ENCODE assay signal across 8 cellular contexts in the genomic region with DNA sequence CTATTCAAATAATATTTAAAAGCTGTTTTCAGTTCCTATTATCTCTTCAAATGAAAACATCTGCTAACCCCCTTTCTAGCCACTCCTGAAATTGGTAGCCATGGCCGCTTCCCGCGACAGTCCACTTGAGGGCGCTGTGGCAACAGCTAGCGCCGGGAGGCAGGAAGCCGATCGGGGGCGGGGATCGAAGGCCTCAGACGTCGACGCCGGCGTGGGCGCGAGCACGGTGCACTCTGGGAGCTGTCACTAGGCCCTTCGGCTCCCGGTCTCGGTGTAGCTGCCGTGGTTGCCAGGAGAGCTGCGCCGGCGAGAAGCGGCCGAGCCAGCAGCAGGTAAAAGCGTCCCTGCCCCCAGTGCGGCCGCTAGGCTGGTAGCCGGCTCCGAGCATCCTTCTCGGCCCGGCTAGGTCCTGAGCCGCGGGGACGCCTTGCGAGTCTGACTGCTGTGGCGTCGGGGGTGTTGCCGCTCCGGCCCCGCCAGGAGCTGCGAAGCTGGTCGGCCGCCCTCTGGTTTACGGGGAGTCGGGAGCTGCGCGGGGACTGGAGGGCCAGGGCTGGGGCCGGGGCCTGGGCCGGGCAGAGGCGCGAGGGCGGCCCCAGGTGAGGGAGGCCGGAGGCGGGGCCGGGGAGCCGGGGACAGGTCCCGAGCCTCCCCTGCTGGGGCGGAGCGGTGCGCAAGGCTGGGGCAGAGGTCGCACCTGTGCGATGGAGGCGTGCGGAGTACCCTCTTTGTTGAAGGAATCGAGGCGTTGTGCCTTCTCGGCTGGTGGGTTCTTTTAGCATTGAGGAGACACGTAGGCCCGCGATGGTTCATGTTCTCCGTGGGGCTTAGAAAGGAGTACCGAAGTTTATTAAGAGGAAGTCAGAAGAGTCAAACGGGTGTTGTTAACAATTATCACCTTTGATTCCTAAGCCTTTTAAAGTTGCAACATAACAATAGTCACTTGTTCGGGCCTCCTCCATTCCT. TPM values are rescaled to one million over a fixed set of nuclear protein-coding genes. Genes with fewer than 3 reads are reported as not detected.
DNase-seq lines count a peak whose midpoint lies in the region; ATAC-seq and TF ChIP-seq lines count a peak whose summit lies in the region.

A gene with protein sequence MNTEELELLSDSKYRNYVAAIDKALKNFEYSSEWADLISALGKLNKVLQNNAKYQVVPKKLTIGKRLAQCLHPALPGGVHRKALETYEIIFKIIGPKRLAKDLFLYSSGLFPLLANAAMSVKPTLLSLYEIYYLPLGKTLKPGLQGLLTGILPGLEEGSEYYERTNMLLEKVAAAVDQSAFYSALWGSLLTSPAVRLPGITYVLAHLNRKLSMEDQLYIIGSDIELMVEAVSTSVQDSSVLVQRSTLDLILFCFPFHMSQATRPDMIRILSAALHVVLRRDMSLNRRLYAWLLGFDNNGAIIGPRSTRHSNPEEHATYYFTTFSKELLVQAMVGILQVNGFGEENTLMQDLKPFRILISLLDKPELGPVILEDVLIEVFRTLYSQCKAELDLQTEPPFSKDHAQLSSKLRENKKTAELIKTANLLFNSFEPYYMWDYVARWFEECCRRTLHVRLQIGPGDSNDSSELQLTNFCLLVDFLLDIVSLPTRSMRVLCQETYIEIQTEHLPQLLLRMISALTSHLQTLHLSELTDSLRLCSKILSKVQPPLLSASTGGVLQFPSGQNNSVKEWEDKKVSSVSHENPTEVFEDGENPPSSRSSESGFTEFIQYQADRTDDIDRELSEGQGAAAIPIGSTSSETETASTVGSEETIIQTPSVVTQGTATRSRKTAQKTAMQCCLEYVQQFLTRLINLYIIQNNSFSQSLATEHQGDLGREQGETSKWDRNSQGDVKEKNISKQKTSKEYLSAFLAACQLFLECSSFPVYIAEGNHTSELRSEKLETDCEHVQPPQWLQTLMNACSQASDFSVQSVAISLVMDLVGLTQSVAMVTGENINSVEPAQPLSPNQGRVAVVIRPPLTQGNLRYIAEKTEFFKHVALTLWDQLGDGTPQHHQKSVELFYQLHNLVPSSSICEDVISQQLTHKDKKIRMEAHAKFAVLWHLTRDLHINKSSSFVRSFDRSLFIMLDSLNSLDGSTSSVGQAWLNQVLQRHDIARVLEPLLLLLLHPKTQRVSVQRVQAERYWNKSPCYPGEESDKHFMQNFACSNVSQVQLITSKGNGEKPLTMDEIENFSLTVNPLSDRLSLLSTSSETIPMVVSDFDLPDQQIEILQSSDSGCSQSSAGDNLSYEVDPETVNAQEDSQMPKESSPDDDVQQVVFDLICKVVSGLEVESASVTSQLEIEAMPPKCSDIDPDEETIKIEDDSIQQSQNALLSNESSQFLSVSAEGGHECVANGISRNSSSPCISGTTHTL (N-terminal part only) (plus strand): TSS at position 224 of the 966 bp plus-strand sequence. CDS start 29,307 bp downstream, outside the sequence.

- H3K9ac ChIP-seq in SK-N-MC (ENCODE audit: insufficient read length), result peak within 1 kb of the TSS; percentile 76

- POLR2A ChIA-PET in GM10248 (lab: Yijun Ruan, JAX), result no interaction called here

- DNase-seq in GM10248 (ENCODE audit: extremely low spot score) (peak; percentile 92), NB4 (ENCODE audit: low read depth) (peak; percentile 96), SK-N-MC (ENCODE audit: low read depth, low spot score) (peak; percentile 81), non-pigmented ciliary epithelial cell (ENCODE audit: low read depth) (peak; percentile 70), superior temporal gyrus (ENCODE audit: extremely low spot score) (peak; percentile 97)
- DNase-seq in activated naive CD4-positive, alpha-beta T cell treated with anti-CD3 and anti-CD28 coated beads, Interleukin-2, amount 50 U/mL, for 16 hours, result peak; percentile 99

- peaks cover 6% of the 10 kb centered on the region; the same call in 1 of the 2 replicates for H3K36me3 ChIP-seq in SK-N-MC (ENCODE audit: insufficient read depth, low read length)
- H3K36me3 ChIP-seq in gastroesophageal sphincter, result no peaks in the 10 kb centered on the region

- H3K27me3 ChIP-seq in gastroesophageal sphincter, result no peaks in the 10 kb centered on the region

- CTCF ChIA-PET in GM10248 (lab: Yijun Ruan, JAX), result interaction anchor here (0.6 to 10.4 kb wide), 59 partner anchors 8 to 924 kb away, joined by 3 to 260 read pairs (median 5); a partner anchor contains a TSS

- 0% methylated on average over 7 to 20 of the region's 77 CpGs for WGBS in gastroesophageal sphincter (ENCODE audit: low coverage in 1 of 2), 2 donors

- peak; percentile 99 for TF ChIP-seq CTCF in GM10248 (IDR thresholded peaks at IDR 0.05; ENCODE audit: control extremely low read depth, extremely low read depth, low read depth, missing control alignments)
- TF ChIP-seq CTCF in NB4 (IDR thresholded peaks at IDR 0.05; ENCODE audit: low read depth, low read length), result peak; percentile 95
- peak; percentile 90 to 99 (median 93) for TF ChIP-seq CTCF in gastroesophageal sphincter (IDR thresholded peaks at IDR 0.05)

- TF ChIP-seq POLR2A in NB4 (IDR thresholded peaks at IDR 0.05; ENCODE audit: extremely low read depth, insufficient read length), result peak; percentile 30
- peak; percentile 32 to 54 for TF ChIP-seq POLR2A in gastroesophageal sphincter (IDR thresholded peaks at IDR 0.05)

- peak within 1 kb of the TSS; percentile 80 for H3K4me3 ChIP-seq in NB4 (ENCODE audit: low read depth, low read length)
- peak within 1 kb of the TSS; percentile 79 for H3K4me3 ChIP-seq in SK-N-MC
- H3K4me3 ChIP-seq in gastroesophageal sphincter, result peak within 1 kb of the TSS; percentile 61 to 85

- ATAC-seq in HG02571 (IDR thresholded peaks at IDR 0.05; ENCODE audit: unreplicated experiment), result peak; percentile 80
- ATAC-seq in gastroesophageal sphincter, result peak; percentile 94

- no peak for TF ChIP-seq EP300 in gastroesophageal sphincter (IDR thresholded peaks at IDR 0.05)

- H3K9me3 ChIP-seq in SK-N-MC (ENCODE audit: low read depth, low read length) (no peaks in the 10 kb centered on the region), gastroesophageal sphincter (no peaks in the 10 kb centered on the region)

- H3K4me1 ChIP-seq in gastroesophageal sphincter, result peaks cover 13 to 67% (median 13%) of the 10 kb centered on the region in 3 donors

- H3K27ac ChIP-seq in SK-N-MC (no peak within 1 kb of the TSS), gastroesophageal sphincter (peak within 1 kb of the TSS; percentile 63 to 97 (median 91))

RNA-seq across cellular contexts. Expression of the gene that starts here (rescaled TPM):
- total RNA-seq in gastroesophageal sphincter, result 10 to 100 TPM; 32.8 to 48.1 (median 36.0) TPM
